ENCODE assay signal across 28 cellular contexts in genomic region chr1:118340928-118341905, GRCh38.
A peak's percentile ranks its signal among the peaks of the same experiment; 100 is the strongest.
DNase-seq lines count a peak whose midpoint lies in the region; ATAC-seq and TF ChIP-seq lines count a peak whose summit lies in the region.
"Had no signal": no experiment of that assay in that cellular context is flagged by ENCODE, and none has a peak within 500 bp of the region (broad histone marks: within the 10 kb centered on the region; RNA-seq: fewer than 3 reads in every experiment).

No MANE protein-coding gene starts in this region.

- peaks cover 7% of the 10 kb centered on the region for H3K4me1 ChIP-seq in psoas muscle
- H3K4me1 ChIP-seq: colonic mucosa, Peyer's patch, right lobe of liver had no signal

- H3K4me3 ChIP-seq in psoas muscle, result no peak overlapping the region
- H3K4me3 ChIP-seq: BLaER1 treated with 17β-estradiol and CSF1 and Interleukin-3, amounts not matched to agents 10 nM and 100 nM; colonic mucosa; heart right ventricle; Peyer's patch; right lobe of liver; tibial nerve had no signal

- ATAC-seq in psoas muscle, result peak in 3 of 4 donors; percentile 48 to 91 (median 82)
- ATAC-seq: heart right ventricle, right lobe of liver had no signal

- 53 to 72% (median 58%) methylated on average over 5 of the region's 5 CpGs for WGBS in psoas muscle, 3 donors

- H3K36me3 ChIP-seq in psoas muscle (ENCODE audit: insufficient read depth in 1 of 2, low read depth in 1 of 2), result no peaks in the 10 kb centered on the region
- H3K36me3 ChIP-seq: BLaER1 treated with 17β-estradiol and CSF1 and Interleukin-3, amounts not matched to agents 10 nM and 100 nM; colonic mucosa; heart right ventricle; Peyer's patch; right lobe of liver; tibial nerve had no signal

- H3K27me3 ChIP-seq in psoas muscle (ENCODE audit: insufficient read depth in 3 of 3, low read length in 2 of 3), result no peaks in the 10 kb centered on the region
- H3K27me3 ChIP-seq: BLaER1 treated with 17β-estradiol and CSF1 and Interleukin-3, amounts not matched to agents 10 nM and 100 nM; colonic mucosa; heart right ventricle; Peyer's patch; right lobe of liver; tibial nerve had no signal

- intact Hi-C loops in psoas muscle (cut with DNase I), result no loop called here

- no peak for TF ChIP-seq CTCF in psoas muscle (IDR thresholded peaks at IDR 0.05)
- TF ChIP-seq CTCF in GM10266 (IDR thresholded peaks at IDR 0.05; ENCODE audit: control insufficient read depth, insufficient read depth, low read depth, missing control alignments), result no peak

- H3K27ac ChIP-seq in psoas muscle, result no peak overlapping the region
- H3K27ac ChIP-seq: BLaER1 treated with 17β-estradiol and CSF1 and Interleukin-3, amounts not matched to agents 10 nM and 100 nM; colonic mucosa; heart right ventricle; Peyer's patch; right lobe of liver; tibial nerve had no signal

- H3K9me3 ChIP-seq in psoas muscle, result no peaks in the 10 kb centered on the region
- H3K9me3 ChIP-seq: BLaER1 treated with 17β-estradiol and CSF1 and Interleukin-3, amounts not matched to agents 10 nM and 100 nM; colonic mucosa; heart right ventricle; Peyer's patch; right lobe of liver; tibial nerve had no signal

- DNase-seq in DMS 273 treated with DMSO at 0.1 percent for 48 hours (lab: John Stamatoyannopoulos, UW) (peak; percentile 15), NCI-H69 (lab: John Stamatoyannopoulos, UW) (peak; percentile 90), astrocyte of the hippocampus (ENCODE audit: low read depth, low spot score) (peak; percentile 10), psoas muscle (no peak), SIG-M5 treated with dmso at 0.1 percent for 504 hours (lab: John Stamatoyannopoulos, UW; ENCODE audit: unreplicated experiment) (no peak), GM10266 (ENCODE audit: extremely low spot score) (no peak), NCI-H2196 treated with DMSO at 0.1 percent for 48 hours (lab: John Stamatoyannopoulos, UW; ENCODE audit: unreplicated experiment) (no peak)
- no peak for DNase-seq in activated naive CD4-positive, alpha-beta T cell (lab: John Stamatoyannopoulos, UW)
- DNase-seq: activated CD4-positive, alpha-beta T cell treated with anti-CD3 and anti-CD28 coated beads for 4 hours; activated effector memory CD4-positive, alpha-beta T cell treated with anti-CD3 and anti-CD28 coated beads, Interleukin-2, amount 50 U/mL, for 16 hours; activated naive CD8-positive, alpha-beta T cell treated with anti-CD3 and anti-CD28 coated beads, Interleukin-2, amount 10 ng/mL, durations not matched to agents 7 days and 5 days; activated T-cell treated with anti-CD3 and anti-CD28 coated beads, Interleukin-2, amount 50 U/mL, for 24 hours; aorta; colonic mucosa; DMS79 treated with DMSO at 0.1 percent for 48 hours; effector CD8-positive, alpha-beta T cell; heart right ventricle; IMR-90; kidney; NCI-H1694 treated with DMSO at 0.1 percent for 48 hours; NCI-H510A treated with DMSO at 0.1 percent for 48 hours; Peyer's patch; posterior cingulate gyrus; right lobe of liver; SIG-M5; SW 1271 had no signal

Comparison
In these comparisons a context has a peak if more than half of its experiments do, and no peak if none do; other contexts are left out.
1. DNase-seq: peak in DMS 273 treated with DMSO at 0.1 percent for 48 hours (single experiment), NCI-H69 (single experiment) and astrocyte of the hippocampus (single experiment); none in psoas muscle (0 of 2), SIG-M5 treated with dmso at 0.1 percent for 504 hours (single experiment), GM10266 (single experiment), activated naive CD4-positive, alpha-beta T cell (0 of 4) and NCI-H2196 treated with DMSO at 0.1 percent for 48 hours (single experiment).